Comparison of ENCODE assay signal across 18 cellular contexts in genomic region chr7:103031781-103032180, GRCh38.
"Had no signal": no experiment of that assay in that cellular context is flagged by ENCODE, and none has a peak within 500 bp of the region (broad histone marks: within the 10 kb centered on the region; RNA-seq: fewer than 3 reads in every experiment).

No MANE protein-coding gene starts in this region.

- H3K9me3 Mint-ChIP-seq: activated naive CD8-positive, alpha-beta T cell treated with anti-CD3 and anti-CD28 coated beads, Interleukin-2, amount 50 U/mL, for 24 hours; activated T-helper 1 cell treated with anti-CD3 and anti-CD28 coated beads, Interleukin-12 subunit alpha, Interleukin-12 subunit beta, Interleukin-2, Interleukin-4 antibody, amounts not matched to agents 30 ng/mL and 10 ng/mL and 1 ng/mL, durations not matched to agents 14 hours and 24 hours and 36 hours; natural killer cell; T-helper 1 cell treated with Interleukin-12 subunit alpha and Interleukin-12 subunit beta and Interleukin-4 antibody, amounts not matched to agents 30 μg/mL and 1 μg/mL, for 36 hours had no signal

- H3K9me3 ChIP-seq: ascending aorta, prostate gland, upper lobe of left lung had no signal

- H3K27ac ChIP-seq: ascending aorta, coronary artery, prostate gland, upper lobe of left lung had no signal

- H3K4me3 ChIP-seq: ascending aorta, coronary artery, lung, prostate gland, upper lobe of left lung had no signal

- H3K36me3 ChIP-seq: ascending aorta, prostate gland, upper lobe of left lung had no signal

- H3K27me3 ChIP-seq: ascending aorta, upper lobe of left lung had no signal

- DNase-seq: activated CD4-positive, alpha-beta T cell treated with anti-CD3 and anti-CD28 coated beads for 48 hours; activated naive CD4-positive, alpha-beta T cell; activated naive CD8-positive, alpha-beta T cell treated with anti-CD3 and anti-CD28 coated beads, Interleukin-2, amount 50 U/mL, for 24 hours; caudate nucleus; effector CD4-positive, alpha-beta T cell; left colon; natural killer cell; stimulated activated CD4-positive, alpha-beta T cell treated with anti-CD3 and anti-CD28 coated beads, Interleukin-2, amount 100 ng/mL, for 24 hours; stimulated activated naive CD4-positive, alpha-beta T cell; upper lobe of left lung had no signal

- H3K4me3 Mint-ChIP-seq: activated naive CD8-positive, alpha-beta T cell treated with anti-CD3 and anti-CD28 coated beads, Interleukin-2, amount 50 U/mL, for 24 hours; activated T-helper 1 cell treated with anti-CD3 and anti-CD28 coated beads, Interleukin-12 subunit alpha, Interleukin-12 subunit beta, Interleukin-2, Interleukin-4 antibody, amounts not matched to agents 30 ng/mL and 10 ng/mL and 1 ng/mL, durations not matched to agents 14 hours and 24 hours and 36 hours; natural killer cell; T-helper 1 cell treated with Interleukin-12 subunit alpha and Interleukin-12 subunit beta and Interleukin-4 antibody, amounts not matched to agents 30 μg/mL and 1 μg/mL, for 36 hours; WTC11 had no signal

- H3K27me3 Mint-ChIP-seq: activated naive CD8-positive, alpha-beta T cell treated with anti-CD3 and anti-CD28 coated beads, Interleukin-2, amount 50 U/mL, for 24 hours had no signal

- H3K4me1 ChIP-seq: ascending aorta, prostate gland, upper lobe of left lung had no signal

- H3K4me1 Mint-ChIP-seq: activated naive CD8-positive, alpha-beta T cell treated with anti-CD3 and anti-CD28 coated beads, Interleukin-2, amount 50 U/mL, for 24 hours; natural killer cell; WTC11 had no signal

- ATAC-seq: activated naive CD8-positive, alpha-beta T cell treated with anti-CD3 and anti-CD28 coated beads, Interleukin-2, amount 50 U/mL, for 24 hours; left colon; natural killer cell; sciatic nerve; WTC11 had no signal

- H3K36me3 Mint-ChIP-seq: natural killer cell had no signal

- H3K27ac Mint-ChIP-seq: activated naive CD8-positive, alpha-beta T cell treated with anti-CD3 and anti-CD28 coated beads, Interleukin-2, amount 50 U/mL, for 24 hours; activated T-helper 1 cell treated with anti-CD3 and anti-CD28 coated beads, Interleukin-12 subunit alpha, Interleukin-12 subunit beta, Interleukin-2, Interleukin-4 antibody, amounts not matched to agents 30 ng/mL and 10 ng/mL and 1 ng/mL, durations not matched to agents 14 hours and 24 hours and 36 hours; natural killer cell; T-helper 1 cell treated with Interleukin-12 subunit alpha and Interleukin-12 subunit beta and Interleukin-4 antibody, amounts not matched to agents 30 μg/mL and 1 μg/mL, for 36 hours; WTC11 had no signal
